Comparison of ENCODE assay signal across 21 cellular contexts in genomic region chr5:14032944-14033343, GRCh38.
DNase-seq lines count a peak whose midpoint lies in the region; FAIRE-seq and TF ChIP-seq lines count a peak whose summit lies in the region.
"Had no signal": no experiment of that assay in that cellular context is flagged by ENCODE, and none has a peak within 500 bp of the region (broad histone marks: within the 10 kb centered on the region; RNA-seq: fewer than 3 reads in every experiment).

No MANE protein-coding gene starts in this region.

- no peak for TF ChIP-seq EP300 in SK-N-SH (IDR thresholded peaks at IDR 0.05; ENCODE audit: borderline replicate concordance in 1 of 2, low read depth in 1 of 2, low read length in 1 of 2)

- H3K79me2 ChIP-seq in SK-N-SH (ENCODE audit: insufficient read depth), result no peaks in the 10 kb centered on the region; the same call in 1 of the 2 replicates

- POLR2A ChIA-PET in SK-N-SH (lab: Yijun Ruan, JAX), result no interaction called here

- TF ChIP-seq RAD21 in SK-N-SH (IDR thresholded peaks at IDR 0.05; ENCODE audit: low read length), result no peak

- H3K9ac ChIP-seq in SK-N-SH, result peak overlapping the region; percentile 19; the same call in 1 of the 2 replicates
- H3K9ac ChIP-seq: KMS-11 had no signal

- no peaks in the 10 kb centered on the region for H3K9me3 ChIP-seq in SK-N-SH
- no peaks in the 10 kb centered on the region for H3K9me3 ChIP-seq in small intestine (ENCODE audit: control insufficient read depth, low read depth)
- H3K9me3 ChIP-seq: right atrium auricular region, suprapubic skin had no signal

- peaks cover 34% of the 10 kb centered on the region for H3F3A ChIP-seq in SK-N-SH (replicated peaks; ENCODE audit: insufficient read depth)

- DNase-seq in NOMO-1 treated with DMSO at 0.1 percent for 48 hours (lab: John Stamatoyannopoulos, UW; ENCODE audit: unreplicated experiment) (peak; percentile 15), NOMO-1 treated with dmso at 0.1 percent for 144 hours (lab: John Stamatoyannopoulos, UW; ENCODE audit: unreplicated experiment) (no peak), SK-N-SH (no peak), iris pigment epithelial cell (ENCODE audit: low read depth) (peak; percentile 83), DMS 273 (lab: John Stamatoyannopoulos, UW; ENCODE audit: unreplicated experiment) (no peak), DMS53 (lab: John Stamatoyannopoulos, UW) (no peak), activated gamma-delta T cell treated with Interleukin-2 at 50 U/mL for 16 hours (no peak), small intestine (no peak)
- DNase-seq: activated CD4-positive, alpha-beta T cell treated with anti-CD3 and anti-CD28 coated beads, Interleukin-2, amount 50 U/mL, for 48 hours; activated naive CD8-positive, alpha-beta T cell treated with anti-CD3 and anti-CD28 coated beads, Interleukin-2, amount 50 U/mL, for 24 hours; activated T-cell treated with anti-CD3 and anti-CD28 coated beads, Interleukin-2, amount 50 U/mL, for 48 hours; CD4-positive, CD25-positive, alpha-beta regulatory T cell; immature natural killer cell; NCI-H1694; NCI-H446 had no signal

- H3K9me2 ChIP-seq in SK-N-SH, result no peaks in the 10 kb centered on the region

- H3K27me3 ChIP-seq in SK-N-SH (ENCODE audit: insufficient read depth) (no peaks in the 10 kb centered on the region), small intestine (ENCODE audit: control insufficient read depth in 2 of 2, insufficient read depth in 2 of 2, low read length in 2 of 2) (no peaks in the 10 kb centered on the region)
- H3K27me3 ChIP-seq: right atrium auricular region had no signal

- no peak overlapping the region for H3K4me3 ChIP-seq in SK-N-SH (ENCODE audit: low read depth in 2 of 2, low read length in 1 of 2)
- no peak overlapping the region for H3K4me3 ChIP-seq in small intestine (ENCODE audit: low read depth in 1 of 2, low read length in 2 of 2)
- H3K4me3 ChIP-seq: right atrium auricular region, suprapubic skin had no signal

- 56% methylated on average over 4 of the region's 4 CpGs for WGBS in SK-N-SH (ENCODE audit: low lambda C conversion rate)
- 65 to 80% (median 72%) methylated on average over 4 of the region's 4 CpGs for WGBS in small intestine, 3 donors

- no peak for FAIRE-seq in small intestine (lab: Jason Lieb, UNC)
- FAIRE-seq: endothelial cell of umbilical vein, GM12891 had no signal

- CTCF ChIA-PET in SK-N-SH (lab: Yijun Ruan, JAX), result no interaction called here

- no peaks in the 10 kb centered on the region for H4K20me1 ChIP-seq in SK-N-SH (ENCODE audit: insufficient read depth)

- H3K4me1 ChIP-seq in SK-N-SH (ENCODE audit: control insufficient read depth in 1 of 2, insufficient read depth in 2 of 2, low read depth in 1 of 2, low read length in 1 of 2) (peaks cover 0 to 36% of the 10 kb centered on the region in 2 experiments; a peak in 3 of 4 replicates), small intestine (ENCODE audit: control insufficient read depth in 2 of 2, insufficient read depth in 1 of 2, low read depth in 1 of 2, low read length in 1 of 2) (peaks cover 0 to 4% of the 10 kb centered on the region in 2 donors)

- H2AFZ ChIP-seq in SK-N-SH (ENCODE audit: low read depth), result no peak overlapping the region

- H3K27ac ChIP-seq in SK-N-SH (ENCODE audit: low read depth in 2 of 2, low read length in 1 of 2), result peak overlapping the region in 1 of 2 experiments; percentile 45; a peak in 2 of 4 replicates
- no peak overlapping the region for H3K27ac ChIP-seq in small intestine (ENCODE audit: low read depth in 1 of 2, low read length in 1 of 2)
- H3K27ac ChIP-seq: 22Rv1, KMS-11, right atrium auricular region, suprapubic skin had no signal

- peak overlapping the region; percentile 32; the same call in 1 of the 2 replicates for H3K4me2 ChIP-seq in SK-N-SH
- H3K4me2 ChIP-seq: KMS-11 had no signal

- no peaks in the 10 kb centered on the region for H3K36me3 ChIP-seq in SK-N-SH (replicated peaks in 1 of 2; ENCODE audit: control insufficient read depth in 1 of 2, insufficient read depth in 2 of 2, low read length in 1 of 2)
- no peaks in the 10 kb centered on the region for H3K36me3 ChIP-seq in small intestine (ENCODE audit: control insufficient read depth in 2 of 2, insufficient read depth in 2 of 2, low read length in 2 of 2)
- H3K36me3 ChIP-seq: right atrium auricular region, suprapubic skin had no signal

- TF ChIP-seq CTCF in SK-N-SH (IDR thresholded peaks at IDR 0.05), result no peak

TF ChIP-seq in SK-N-SH, 30 proteins besides CTCF, POLR2A, EP300 and RAD21 (continues in another document):
- TF ChIP-seq TAF1 (IDR thresholded peaks at IDR 0.05; ENCODE audit: borderline replicate concordance, low read depth, low read length) (no peak), FOXM1 (IDR thresholded peaks at IDR 0.05; ENCODE audit: low read depth) (no peak), SIN3A (IDR thresholded peaks at IDR 0.05; ENCODE audit: borderline replicate concordance, low read depth, low read length) (no peak), YY1 (IDR thresholded peaks at IDR 0.05; ENCODE audit: low read depth) (no peak), MEF2A (IDR thresholded peaks at IDR 0.05; ENCODE audit: borderline replicate concordance, low read depth) (no peak), FOXJ3 (CRISPR knock-in tag; IDR thresholded peaks at IDR 0.05) (no peak), GATA2 (CRISPR knock-in tag; IDR thresholded peaks at IDR 0.05) (no peak), NRF1 (IDR thresholded peaks at IDR 0.05; ENCODE audit: low read depth, low read length) (no peak), EZH2phosphoT487 (IDR thresholded peaks at IDR 0.05; ENCODE audit: borderline replicate concordance, low read depth) (no peak), ELF1 (IDR thresholded peaks at IDR 0.05) (no peak), TCF12 (IDR thresholded peaks at IDR 0.05) (no peak), TEAD4 (IDR thresholded peaks at IDR 0.05; ENCODE audit: borderline replicate concordance, insufficient read depth) (no peak), RCOR1 (IDR thresholded peaks at IDR 0.05; ENCODE audit: low read length) (no peak), REST (IDR thresholded peaks at IDR 0.05; ENCODE audit: low read depth, low read length) (no peak)
- TF ChIP-seq, protein P1, sequence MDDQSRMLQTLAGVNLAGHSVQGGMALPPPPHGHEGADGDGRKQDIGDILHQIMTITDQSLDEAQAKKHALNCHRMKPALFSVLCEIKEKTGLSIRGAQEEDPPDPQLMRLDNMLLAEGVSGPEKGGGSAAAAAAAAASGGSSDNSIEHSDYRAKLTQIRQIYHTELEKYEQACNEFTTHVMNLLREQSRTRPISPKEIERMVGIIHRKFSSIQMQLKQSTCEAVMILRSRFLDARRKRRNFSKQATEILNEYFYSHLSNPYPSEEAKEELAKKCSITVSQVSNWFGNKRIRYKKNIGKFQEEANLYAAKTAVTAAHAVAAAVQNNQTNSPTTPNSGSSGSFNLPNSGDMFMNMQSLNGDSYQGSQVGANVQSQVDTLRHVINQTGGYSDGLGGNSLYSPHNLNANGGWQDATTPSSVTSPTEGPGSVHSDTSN (IDR thresholded peaks at IDR 0.05), result no peak
- TF ChIP-seq, protein P2, sequence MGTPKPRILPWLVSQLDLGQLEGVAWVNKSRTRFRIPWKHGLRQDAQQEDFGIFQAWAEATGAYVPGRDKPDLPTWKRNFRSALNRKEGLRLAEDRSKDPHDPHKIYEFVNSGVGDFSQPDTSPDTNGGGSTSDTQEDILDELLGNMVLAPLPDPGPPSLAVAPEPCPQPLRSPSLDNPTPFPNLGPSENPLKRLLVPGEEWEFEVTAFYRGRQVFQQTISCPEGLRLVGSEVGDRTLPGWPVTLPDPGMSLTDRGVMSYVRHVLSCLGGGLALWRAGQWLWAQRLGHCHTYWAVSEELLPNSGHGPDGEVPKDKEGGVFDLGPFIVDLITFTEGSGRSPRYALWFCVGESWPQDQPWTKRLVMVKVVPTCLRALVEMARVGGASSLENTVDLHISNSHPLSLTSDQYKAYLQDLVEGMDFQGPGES (IDR thresholded peaks at IDR 0.05; ENCODE audit: low read depth, low read length), result no peak
- TF ChIP-seq, protein P3, sequence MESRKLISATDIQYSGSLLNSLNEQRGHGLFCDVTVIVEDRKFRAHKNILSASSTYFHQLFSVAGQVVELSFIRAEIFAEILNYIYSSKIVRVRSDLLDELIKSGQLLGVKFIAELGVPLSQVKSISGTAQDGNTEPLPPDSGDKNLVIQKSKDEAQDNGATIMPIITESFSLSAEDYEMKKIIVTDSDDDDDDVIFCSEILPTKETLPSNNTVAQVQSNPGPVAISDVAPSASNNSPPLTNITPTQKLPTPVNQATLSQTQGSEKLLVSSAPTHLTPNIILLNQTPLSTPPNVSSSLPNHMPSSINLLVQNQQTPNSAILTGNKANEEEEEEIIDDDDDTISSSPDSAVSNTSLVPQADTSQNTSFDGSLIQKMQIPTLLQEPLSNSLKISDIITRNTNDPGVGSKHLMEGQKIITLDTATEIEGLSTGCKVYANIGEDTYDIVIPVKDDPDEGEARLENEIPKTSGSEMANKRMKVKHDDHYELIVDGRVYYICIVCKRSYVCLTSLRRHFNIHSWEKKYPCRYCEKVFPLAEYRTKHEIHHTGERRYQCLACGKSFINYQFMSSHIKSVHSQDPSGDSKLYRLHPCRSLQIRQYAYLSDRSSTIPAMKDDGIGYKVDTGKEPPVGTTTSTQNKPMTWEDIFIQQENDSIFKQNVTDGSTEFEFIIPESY (IDR thresholded peaks at IDR 0.05; ENCODE audit: borderline replicate concordance, low read depth), result no peak

Comparison
In these comparisons a context has a peak if more than half of its experiments do, and no peak if none do; other contexts are left out.
1. DNase-seq: peak in NOMO-1 treated with DMSO at 0.1 percent for 48 hours (single experiment) and iris pigment epithelial cell (single experiment); none in NOMO-1 treated with dmso at 0.1 percent for 144 hours (single experiment), SK-N-SH (single experiment), DMS 273 (single experiment), DMS53 (single experiment), activated gamma-delta T cell treated with Interleukin-2 at 50 U/mL for 16 hours (single experiment) and small intestine (single experiment).